Comparison of ENCODE assay signal across 1 cellular context in genomic region chrX:47649302-47649701, GRCh38.
TF ChIP-seq lines count a peak whose summit lies in the region.

No MANE protein-coding gene starts in this region.

TF ChIP-seq in endothelial cell of umbilical vein, 7 proteins besides CTCF, POLR2A, EP300 and RAD21:
- TF ChIP-seq MAX (IDR thresholded peaks at IDR 0.05; ENCODE audit: insufficient read depth, insufficient read length) (no peak), JUN (IDR thresholded peaks at IDR 0.05; ENCODE audit: borderline replicate concordance, insufficient read depth, insufficient read length, low read depth) (no peak), FOS (IDR thresholded peaks at IDR 0.05; ENCODE audit: borderline replicate concordance, insufficient read depth, low read length) (no peak), EZH2 (IDR thresholded peaks at IDR 0.05; ENCODE audit: borderline replicate concordance, low read depth, low read length, severe bottlenecking) (no peak), GATA2 (IDR thresholded peaks at IDR 0.05; ENCODE audit: insufficient read depth, insufficient read length, low read depth, low read length) (no peak), MYC (IDR thresholded peaks at IDR 0.05; ENCODE audit: low read depth, low read length) (no peak), POLR2AphosphoS5 (IDR thresholded peaks at IDR 0.05; ENCODE audit: insufficient read depth, low read depth, low read length) (no peak)
